Comparison of ENCODE assay signal across 8 cellular contexts in the genomic region with DNA sequence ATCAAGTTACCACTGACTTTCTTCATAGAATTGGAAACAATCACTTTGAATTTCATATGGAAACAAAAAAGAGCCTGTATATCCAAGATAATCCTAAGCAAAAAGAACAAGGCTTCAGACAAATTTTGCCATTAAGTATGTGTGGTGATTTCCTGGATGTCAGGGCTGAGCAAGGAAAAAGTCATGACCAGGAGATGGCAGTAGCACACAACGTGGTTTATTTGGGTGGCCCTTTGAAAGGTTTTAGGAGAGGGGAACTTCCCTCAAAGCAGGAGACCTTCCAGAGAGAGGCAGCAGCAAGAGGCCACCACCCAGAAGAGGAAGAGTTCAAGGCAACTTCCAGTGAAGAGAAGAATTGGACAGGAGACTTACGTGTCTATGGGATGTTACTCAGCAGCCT. TPM values are rescaled to one million over a fixed set of nuclear protein-coding genes. Genes with fewer than 3 reads are reported as not detected.
A peak's percentile ranks its signal among the peaks of the same experiment; 100 is the strongest.
DNase-seq lines count a peak whose midpoint lies in the region; ATAC-seq, FAIRE-seq and TF ChIP-seq lines count a peak whose summit lies in the region.

No MANE protein-coding gene starts in this region.

- H3K9ac ChIP-seq in keratinocyte (ENCODE audit: control insufficient read depth, extremely low read depth, insufficient read depth, low read length) = no peak overlapping the region

- H3K4me3 ChIP-seq in keratinocyte (ENCODE audit: control insufficient read depth in 2 of 3, extremely low read depth in 1 of 3, insufficient read depth in 2 of 3, low read depth in 1 of 3, low read length in 3 of 3) = no peak overlapping the region

- no peak for FAIRE-seq in keratinocyte (lab: Jason Lieb, UNC)

- H3K9me3 ChIP-seq in keratinocyte (ENCODE audit: control insufficient read depth, low read depth, low read length) = no peaks in the 10 kb centered on the region

- H2AFZ ChIP-seq in keratinocyte (ENCODE audit: control insufficient read depth, low read length) = no peak overlapping the region

- TF ChIP-seq CTCF in keratinocyte (optimal IDR thresholded peaks at IDR 0.05 in 1 of 3, IDR thresholded peaks at IDR 0.05 in 1 of 3, conservative IDR thresholded peaks at IDR 0.05 in 1 of 3; ENCODE audit: extremely low read depth in 1 of 3, insufficient read depth in 2 of 3, low read length in 3 of 3) = peak; percentile 32 to 55 (median 53)

- no peaks in the 10 kb centered on the region for H3K9me1 ChIP-seq in keratinocyte (ENCODE audit: control insufficient read depth, extremely low read depth, insufficient read depth, low read length)

- H3K27me3 ChIP-seq in keratinocyte (ENCODE audit: control insufficient read depth, extremely low read depth, insufficient read depth, low read length) = no peaks in the 10 kb centered on the region

- H3K27ac ChIP-seq in keratinocyte (ENCODE audit: control insufficient read depth, insufficient read depth, low read length) = no peak overlapping the region

- DNase-seq in DMS53 treated with DMSO at 0.1 percent for 48 hours (lab: John Stamatoyannopoulos, UW; ENCODE audit: unreplicated experiment) (peak; percentile 3), SW480 (ENCODE audit: low spot score) (peak; percentile 11), keratinocyte (ENCODE audit: low read depth, low spot score) (no peak), Ammon's horn (ENCODE audit: low spot score) (no peak), NCI-H1436 treated with DMSO at 0.1 percent for 48 hours (lab: John Stamatoyannopoulos, UW) (no peak)
- DNase-seq in stimulated activated CD8-positive, alpha-beta memory T cell treated with anti-CD3 and anti-CD28 coated beads, Interleukin-4, amount 100 ng/mL, for 48 hours = no peak

- peak; percentile 73 for ATAC-seq in GM21529 (IDR thresholded peaks at IDR 0.05; ENCODE audit: unreplicated experiment)
- no peak for ATAC-seq in HG03280 (IDR thresholded peaks at IDR 0.05; ENCODE audit: unreplicated experiment)

- no peaks in the 10 kb centered on the region for H4K20me1 ChIP-seq in keratinocyte (ENCODE audit: control insufficient read depth, extremely low read depth, insufficient read depth, low read length)

- H3K79me2 ChIP-seq in keratinocyte (ENCODE audit: control insufficient read depth, insufficient read depth, low read length) = no peaks in the 10 kb centered on the region

- no peaks in the 10 kb centered on the region for H3K4me1 ChIP-seq in keratinocyte (ENCODE audit: control insufficient read depth, extremely low read depth, insufficient read depth, low read length)

- dilution Hi-C loops in keratinocyte (cut with MboI; ENCODE audit: extremely low pct_ligation_motif_present, low sequenced_read_pairs) = no loop called here

- no peaks in the 10 kb centered on the region for H3K36me3 ChIP-seq in keratinocyte (ENCODE audit: control insufficient read depth in 2 of 2, extremely low read depth in 1 of 2, insufficient read depth in 2 of 2, low read length in 2 of 2)

- no peak overlapping the region for H3K4me2 ChIP-seq in keratinocyte (ENCODE audit: control insufficient read depth, extremely low read depth, insufficient read depth, low read depth, low read length)

RNA-seq across cellular contexts. Expression of a gene that starts 18.1 kb away (rescaled TPM):
- 4.8 to 6.4 TPM (median 5.0 TPM) in 3 replicates for polyA plus RNA-seq in keratinocyte
- polyA plus RNA-seq in keratinocyte (2011; ENCODE audit: low read depth) = 2.1 TPM
- 3.1 and 5.2 TPM in 2 replicates for polyA plus RNA-seq in keratinocyte (2011; cell fraction: cytosol; rRNA removed)
- 6.7 and 8.3 TPM in 2 replicates for polyA plus RNA-seq in keratinocyte (2011; cell fraction: nucleus; rRNA removed)
- 3.3 and 4.0 TPM in 2 replicates for polyA plus RNA-seq in keratinocyte (2012; ENCODE audit: low replicate concordance)
- 7.0 to 12.5 TPM (median 11.1 TPM) in 3 replicates for polyA minus RNA-seq in keratinocyte
- 9.6 TPM for polyA minus RNA-seq in keratinocyte (2011; cell fraction: cytosol; rRNA and poly(A)+ RNA removed)
- polyA minus RNA-seq in keratinocyte (2011; cell fraction: nucleus; rRNA and poly(A)+ RNA removed) = 10.9 and 15.6 TPM in 2 replicates

Comparison
In these comparisons a context has a peak if more than half of its experiments do, and no peak if none do; other contexts are left out.
1. DNase-seq: peak in DMS53 treated with DMSO at 0.1 percent for 48 hours (single experiment) and SW480 (single experiment); none in keratinocyte (single experiment), stimulated activated CD8-positive, alpha-beta memory T cell treated with anti-CD3 and anti-CD28 coated beads, Interleukin-4, amount 100 ng/mL, for 48 hours (single experiment), Ammon's horn (single experiment) and NCI-H1436 treated with DMSO at 0.1 percent for 48 hours (single experiment).